1 cellular context compared by ENCODE assay signal in genomic region chr3:171458056-171458856, GRCh38.
TF ChIP-seq lines count a peak whose summit lies in the region.

No MANE protein-coding gene starts in this region.

TF ChIP-seq in liver, 16 proteins besides CTCF, POLR2A, EP300 and RAD21 (continued from another document):
- TF ChIP-seq, protein P1, sequence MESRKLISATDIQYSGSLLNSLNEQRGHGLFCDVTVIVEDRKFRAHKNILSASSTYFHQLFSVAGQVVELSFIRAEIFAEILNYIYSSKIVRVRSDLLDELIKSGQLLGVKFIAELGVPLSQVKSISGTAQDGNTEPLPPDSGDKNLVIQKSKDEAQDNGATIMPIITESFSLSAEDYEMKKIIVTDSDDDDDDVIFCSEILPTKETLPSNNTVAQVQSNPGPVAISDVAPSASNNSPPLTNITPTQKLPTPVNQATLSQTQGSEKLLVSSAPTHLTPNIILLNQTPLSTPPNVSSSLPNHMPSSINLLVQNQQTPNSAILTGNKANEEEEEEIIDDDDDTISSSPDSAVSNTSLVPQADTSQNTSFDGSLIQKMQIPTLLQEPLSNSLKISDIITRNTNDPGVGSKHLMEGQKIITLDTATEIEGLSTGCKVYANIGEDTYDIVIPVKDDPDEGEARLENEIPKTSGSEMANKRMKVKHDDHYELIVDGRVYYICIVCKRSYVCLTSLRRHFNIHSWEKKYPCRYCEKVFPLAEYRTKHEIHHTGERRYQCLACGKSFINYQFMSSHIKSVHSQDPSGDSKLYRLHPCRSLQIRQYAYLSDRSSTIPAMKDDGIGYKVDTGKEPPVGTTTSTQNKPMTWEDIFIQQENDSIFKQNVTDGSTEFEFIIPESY (IDR thresholded peaks at IDR 0.05): no peak
- TF ChIP-seq SP1 (IDR thresholded peaks at IDR 0.05) (no peak), EGR1 (IDR thresholded peaks at IDR 0.05; ENCODE audit: low read depth in 2 of 2) (no peak), ATF3 (IDR thresholded peaks at IDR 0.05) (no peak), NR2F2 (IDR thresholded peaks at IDR 0.05) (no peak), TAF1 (conservative IDR thresholded peaks at IDR 0.05) (no peak), JUND (IDR thresholded peaks at IDR 0.05) (no peak), HNF4G (IDR thresholded peaks at IDR 0.05) (no peak), YY1 (IDR thresholded peaks at IDR 0.05) (no peak), FOXA1 (IDR thresholded peaks at IDR 0.05) (no peak), RXRA (IDR thresholded peaks at IDR 0.05) (no peak)
- TF ChIP-seq, protein P2, sequence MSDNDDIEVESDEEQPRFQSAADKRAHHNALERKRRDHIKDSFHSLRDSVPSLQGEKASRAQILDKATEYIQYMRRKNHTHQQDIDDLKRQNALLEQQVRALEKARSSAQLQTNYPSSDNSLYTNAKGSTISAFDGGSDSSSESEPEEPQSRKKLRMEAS (IDR thresholded peaks at IDR 0.05): no peak
